In the genomic region with DNA sequence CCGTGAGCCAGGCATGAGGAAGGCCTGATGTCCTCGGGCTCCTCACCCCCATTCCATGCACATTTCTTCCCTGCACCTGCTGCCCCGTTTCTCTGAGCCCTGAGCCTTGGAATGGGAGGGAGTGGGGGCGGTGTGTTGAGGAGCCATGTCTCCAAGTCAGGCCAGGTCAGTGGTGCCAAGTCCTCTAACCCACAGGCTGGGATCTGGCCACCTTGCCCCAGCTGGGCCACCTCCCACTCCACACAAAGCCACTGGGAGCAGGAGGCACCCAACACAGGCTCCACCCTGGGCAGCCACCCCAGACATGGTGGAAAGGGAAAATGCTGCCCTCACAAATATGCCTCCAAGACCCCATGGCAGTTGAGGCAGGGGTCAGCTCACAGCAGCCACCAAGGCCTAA, we compare ENCODE assay signal across 21 cellular contexts.
"Had no signal": no experiment of that assay in that cellular context is flagged by ENCODE, and none has a peak within 500 bp of the region (broad histone marks: within the 10 kb centered on the region; RNA-seq: fewer than 3 reads in every experiment).

No MANE protein-coding gene starts in this region.

- H3K27ac ChIP-seq: brain microvascular endothelial cell, epithelial cell of prostate, foreskin keratinocyte, testis, VCaP had no signal

- DNase-seq: activated CD4-positive, CD25-positive, alpha-beta regulatory T cell treated with anti-CD3 and anti-CD28 coated beads, Interleukin-2, amount 50 U/mL, for 72 hours; activated CD8-positive, alpha-beta memory T cell treated with anti-CD3 and anti-CD28 coated beads for 24 hours; activated CD8-positive, alpha-beta memory T cell treated with anti-CD3 and anti-CD28 coated beads, Interleukin-2, amount 50 U/mL, for 48 hours; activated effector memory CD4-positive, alpha-beta T cell treated with Interleukin-2 at 50 U/mL for 16 hours; activated naive CD4-positive, alpha-beta T cell treated with anti-CD3 and anti-CD28 coated beads, Interleukin-2, amount 10 ng/mL, durations not matched to agents 7 days and 5 days; activated naive CD8-positive, alpha-beta T cell treated with anti-CD3 and anti-CD28 coated beads, Interleukin-2, amount 50 U/mL, for 24 hours; activated T-cell treated with anti-CD3 and anti-CD28 coated beads, Interleukin-2, amount 50 U/mL, for 48 hours; brain microvascular endothelial cell; cerebellar nuclear complex; endodermal cell; foreskin keratinocyte; kidney glomerular epithelial cell; small intestine; stimulated activated CD4-positive, alpha-beta T cell treated with anti-CD3 and anti-CD28 coated beads, Interleukin-4, amount 100 ng/mL, for 1 hour; stimulated activated naive CD8-positive, alpha-beta T cell treated with anti-CD3 and anti-CD28 coated beads, Interleukin-15, amount 100 ng/mL, for 72 hours; T-helper 17 cell; testis had no signal

- ATAC-seq: activated naive CD8-positive, alpha-beta T cell treated with anti-CD3 and anti-CD28 coated beads, Interleukin-2, amount 50 U/mL, for 24 hours; foreskin keratinocyte; natural killer cell treated with Interleukin-12 subunit alpha and Interleukin-12 subunit beta and Interleukin-15 and Interleukin-18, amount 100 ng/mL, for 72 hours; stimulated activated naive CD8-positive, alpha-beta T cell treated with anti-CD3 and anti-CD28 coated beads, Interleukin-15, amount 100 ng/mL, for 72 hours; T-helper 17 cell had no signal

- FAIRE-seq: small intestine had no signal

- H3K4me3 ChIP-seq: lung, testis had no signal

- H3K9me3 ChIP-seq: testis had no signal

- H3K27me3 ChIP-seq: brain microvascular endothelial cell, testis had no signal

- H3K4me1 ChIP-seq: foreskin keratinocyte had no signal
